22 cellular contexts compared by ENCODE assay signal in genomic region chr2:48120112-48120511, GRCh38.
DNase-seq lines count a peak whose midpoint lies in the region; ATAC-seq and TF ChIP-seq lines count a peak whose summit lies in the region.
"Had no signal": no experiment of that assay in that cellular context is flagged by ENCODE, and none has a peak within 500 bp of the region (broad histone marks: within the 10 kb centered on the region; RNA-seq: fewer than 3 reads in every experiment).

No MANE protein-coding gene starts in this region.

- H3K27me3 Mint-ChIP-seq in CD14-positive monocyte (ENCODE audit: low read depth in 3 of 3): no peaks in the 10 kb centered on the region

- no peaks in the 10 kb centered on the region for H3K9me3 ChIP-seq in right lobe of liver
- H3K9me3 ChIP-seq: BE2C, SJSA1 had no signal

- 50% methylated on average over 3 of the region's 3 CpGs for WGBS in right lobe of liver (ENCODE audit: insufficient coverage, low coverage, low lambda C conversion rate, missing lambda C conversion rate)

- H3K36me3 Mint-ChIP-seq in CD14-positive monocyte: no peaks in the 10 kb centered on the region

- no peaks in the 10 kb centered on the region for H3K27me3 ChIP-seq in right lobe of liver
- H3K27me3 ChIP-seq: BE2C, SJSA1 had no signal

- peaks cover 31% of the 10 kb centered on the region for H3K4me1 Mint-ChIP-seq in CD14-positive monocyte

- TF ChIP-seq POLR2A in right lobe of liver (IDR thresholded peaks at IDR 0.05): no peak

- intact Hi-C loops in CD14-positive monocyte (cut with micrococcal nuclease) (no loop called here), right lobe of liver (cut with DNase I) (no loop called here)

- H3K4me3 ChIP-seq in right lobe of liver: no peak overlapping the region
- H3K4me3 ChIP-seq: SJSA1 had no signal

- ATAC-seq in right lobe of liver (peak in 3 of 4 donors; percentile 40 to 58 (median 50)), GM18870 (IDR thresholded peaks at IDR 0.05; ENCODE audit: unreplicated experiment) (no peak)

- no peak for TF ChIP-seq CTCF in CD14-positive monocyte (IDR thresholded peaks at IDR 0.05)
- TF ChIP-seq CTCF in right lobe of liver (IDR thresholded peaks at IDR 0.05): no peak
- no peak for TF ChIP-seq CTCF in GM10266 (IDR thresholded peaks at IDR 0.05; ENCODE audit: control insufficient read depth, insufficient read depth, low read depth, missing control alignments)

- H3K4me3 Mint-ChIP-seq in CD14-positive monocyte: no peak overlapping the region

- DNase-seq in DMS53 (lab: John Stamatoyannopoulos, UW) (peak; percentile 40), DMS53 treated with DMSO at 0.1 percent for 48 hours (lab: John Stamatoyannopoulos, UW; ENCODE audit: unreplicated experiment) (no peak), CD14-positive monocyte (ENCODE audit: low spot score) (no peak), NCI-H345 treated with DMSO at 0.1 percent for 48 hours (lab: John Stamatoyannopoulos, UW; ENCODE audit: unreplicated experiment) (peak; percentile 15), right lobe of liver (no peak), GM10266 (ENCODE audit: extremely low spot score) (no peak)
- DNase-seq: 8988T, ACHN, BE2C, DMS79, EL, H7, Kasumi-1, NCI-H1105 treated with DMSO at 0.1 percent for 48 hours, NCI-H1694, NCI-H2029 treated with DMSO at 0.1 percent for 48 hours, NCI-H446 treated with DMSO at 0.1 percent for 48 hours, NCI-H526 treated with DMSO at 0.1 percent for 48 hours, Right ventricle myocardium superior, RPMI8226 had no signal

- H3K27ac Mint-ChIP-seq in CD14-positive monocyte: peak overlapping the region; percentile 84 to 95 (median 94)

- H3K27ac ChIP-seq in right lobe of liver: no peak overlapping the region
- H3K27ac ChIP-seq: SJSA1 had no signal

- no peaks in the 10 kb centered on the region for H3K36me3 ChIP-seq in right lobe of liver
- H3K36me3 ChIP-seq: BE2C, SJSA1 had no signal

- peaks cover 0 to 2% (median 0%) of the 10 kb centered on the region in 7 donors for H3K9me3 Mint-ChIP-seq in CD14-positive monocyte

- peaks cover 0 to 6% (median 0%) of the 10 kb centered on the region in 4 donors for H3K4me1 ChIP-seq in right lobe of liver
- H3K4me1 ChIP-seq: BE2C, SJSA1 had no signal

Comparison
In these comparisons a context has a peak if more than half of its experiments do, and no peak if none do; other contexts are left out.
1. DNase-seq: peak in DMS53 (single experiment) and NCI-H345 treated with DMSO at 0.1 percent for 48 hours (single experiment); none in DMS53 treated with DMSO at 0.1 percent for 48 hours (single experiment), CD14-positive monocyte (single experiment), right lobe of liver (0 of 3) and GM10266 (single experiment).